Comparison of ENCODE assay signal across 11 cellular contexts in the genomic region with DNA sequence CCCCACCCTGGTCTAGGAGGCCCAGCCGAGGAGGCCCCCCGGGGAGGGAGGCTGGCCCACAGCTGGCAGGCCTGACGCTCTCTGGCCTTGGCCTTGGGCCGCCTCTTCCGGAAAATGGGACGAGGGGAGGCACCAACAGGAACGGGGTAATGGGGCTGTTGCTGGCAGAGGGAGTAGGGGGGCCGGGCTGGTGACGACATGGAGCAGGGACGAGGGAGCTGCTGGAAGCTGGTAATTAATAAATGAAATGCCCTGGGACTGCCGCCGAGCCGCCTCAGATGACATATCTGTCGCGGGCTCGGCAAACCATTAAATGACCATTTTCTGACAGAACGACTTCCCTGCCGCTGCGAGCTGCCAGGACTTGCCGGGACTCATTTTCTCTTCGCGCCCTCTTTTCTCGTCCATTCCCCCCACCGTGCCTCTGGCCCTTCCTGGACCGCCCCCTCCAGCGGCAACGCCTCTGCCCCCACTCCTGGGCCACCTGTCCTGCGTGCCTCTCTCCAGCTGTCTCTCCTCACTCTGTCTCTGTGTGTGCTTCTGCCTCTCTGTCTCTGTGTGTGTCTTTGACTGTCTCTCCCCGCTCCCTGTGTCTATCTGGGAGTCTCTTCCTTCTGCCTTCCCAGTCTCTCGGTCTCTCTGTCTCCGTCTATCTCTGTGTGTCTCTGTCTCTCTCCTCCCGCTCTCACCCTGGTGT.
A peak's percentile ranks its signal among the peaks of the same experiment; 100 is the strongest.
DNase-seq lines count a peak whose midpoint lies in the region; ATAC-seq, FAIRE-seq and TF ChIP-seq lines count a peak whose summit lies in the region.
"Had no signal": no experiment of that assay in that cellular context is flagged by ENCODE, and none has a peak within 500 bp of the region (broad histone marks: within the 10 kb centered on the region; RNA-seq: fewer than 3 reads in every experiment).

No MANE protein-coding gene starts in this region.

- no peak overlapping the region for H3K27ac ChIP-seq in thoracic aorta

- H3K36me3 ChIP-seq in mucosa of descending colon (ENCODE audit: low read depth) (no peaks in the 10 kb centered on the region), thoracic aorta (no peaks in the 10 kb centered on the region)

- H3K4me3 Mint-ChIP-seq in activated naive CD4-positive, alpha-beta T cell treated with anti-CD3 and anti-CD28 coated beads for 36 hours: no peak overlapping the region
- H3K4me3 Mint-ChIP-seq: stimulated activated naive CD8-positive, alpha-beta T cell treated with anti-CD3 and anti-CD28 coated beads, Interleukin-15, Interleukin-2, amounts not matched to agents 100 ng/mL and 50 ng/mL, for 24 hours had no signal

- no peaks in the 10 kb centered on the region for H3K9me3 ChIP-seq in mucosa of descending colon
- H3K9me3 ChIP-seq in thoracic aorta: no peaks in the 10 kb centered on the region

- H3K36me3 Mint-ChIP-seq in activated naive CD4-positive, alpha-beta T cell treated with anti-CD3 and anti-CD28 coated beads for 36 hours (ENCODE audit: low read depth): no peaks in the 10 kb centered on the region

- no peaks in the 10 kb centered on the region for H3K4me1 ChIP-seq in mucosa of descending colon (ENCODE audit: low read depth)
- H3K4me1 ChIP-seq in thoracic aorta (ENCODE audit: control insufficient read depth in 1 of 2, low read depth in 2 of 2): peaks cover 0 to 11% of the 10 kb centered on the region in 2 donors

- CTCF ChIA-PET in activated naive CD4-positive, alpha-beta T cell treated with anti-CD3 and anti-CD28 coated beads for 36 hours (lab: Charles Lee): interaction anchor here (0.7 kb wide), 1 partner anchor 90 kb away, joined by 4 read pairs; no protein-coding TSS in a partner anchor

- peaks cover 19% of the 10 kb centered on the region for H3K27me3 Mint-ChIP-seq in activated naive CD4-positive, alpha-beta T cell treated with anti-CD3 and anti-CD28 coated beads for 36 hours (ENCODE audit: low read depth)

- intact Hi-C loops in mucosa of descending colon (cut with DNase I, micrococcal nuclease): no loop called here
- intact Hi-C loops in activated naive CD4-positive, alpha-beta T cell treated with anti-CD3 and anti-CD28 coated beads for 36 hours (cut with micrococcal nuclease): no loop called here

- ATAC-seq in mucosa of descending colon: peak; percentile 38
- ATAC-seq in thoracic aorta (ENCODE audit: insufficient number of reproducible peaks, low FRiP score, low read depth): no peak

- FAIRE-seq in GM19239 (lab: Jason Lieb, UNC): no peak

- peak overlapping the region; percentile 10 for H3K4me3 ChIP-seq in epithelial cell of esophagus (ENCODE audit: low read length)
- no peak overlapping the region for H3K4me3 ChIP-seq in mucosa of descending colon
- H3K4me3 ChIP-seq in thoracic aorta: peak overlapping the region; percentile 67

- H3K9me3 Mint-ChIP-seq in activated naive CD4-positive, alpha-beta T cell treated with anti-CD3 and anti-CD28 coated beads for 36 hours: no peaks in the 10 kb centered on the region
- H3K9me3 Mint-ChIP-seq: stimulated activated naive CD8-positive, alpha-beta T cell treated with anti-CD3 and anti-CD28 coated beads, Interleukin-15, Interleukin-2, amounts not matched to agents 100 ng/mL and 50 ng/mL, for 24 hours had no signal

- DNase-seq in NCI-H2227 (lab: John Stamatoyannopoulos, UW; ENCODE audit: unreplicated experiment): peak; percentile 12
- no peak for DNase-seq in NCI-H2227 treated with DMSO at 0.1 percent for 48 hours (lab: John Stamatoyannopoulos, UW)
- peak; percentile 5 for DNase-seq in epithelial cell of esophagus (ENCODE audit: low read depth)
- DNase-seq in mucosa of descending colon: no peak
- no peak for DNase-seq in thoracic aorta (ENCODE audit: low spot score)
- DNase-seq in activated naive CD4-positive, alpha-beta T cell treated with anti-CD3 and anti-CD28 coated beads for 36 hours: no peak
- DNase-seq in dermis blood vessel endothelial cell: no peak
- DNase-seq in GM19239 (ENCODE audit: insufficient read length, low spot score): no peak
- DNase-seq: NCI-H446, T1000 had no signal

- no peak for TF ChIP-seq CTCF in epithelial cell of esophagus (IDR thresholded peaks at IDR 0.05; ENCODE audit: insufficient read depth, low read depth, low read length, missing control alignments)
- TF ChIP-seq CTCF in mucosa of descending colon (IDR thresholded peaks at IDR 0.05): no peak
- no peak for TF ChIP-seq CTCF in thoracic aorta (IDR thresholded peaks at IDR 0.05)

- peaks cover 4% of the 10 kb centered on the region for H3K4me1 Mint-ChIP-seq in activated naive CD4-positive, alpha-beta T cell treated with anti-CD3 and anti-CD28 coated beads for 36 hours (ENCODE audit: low read depth)

- no peak overlapping the region for H3K27ac Mint-ChIP-seq in activated naive CD4-positive, alpha-beta T cell treated with anti-CD3 and anti-CD28 coated beads for 36 hours
- H3K27ac Mint-ChIP-seq: stimulated activated naive CD8-positive, alpha-beta T cell treated with anti-CD3 and anti-CD28 coated beads, Interleukin-15, Interleukin-2, amounts not matched to agents 100 ng/mL and 50 ng/mL, for 24 hours had no signal

- H3K27me3 ChIP-seq in thoracic aorta (replicated peaks; ENCODE audit: insufficient read depth): no peaks in the 10 kb centered on the region

Comparison
In these comparisons a context has a peak if more than half of its experiments do, and no peak if none do; other contexts are left out.
1. DNase-seq: peak in NCI-H2227 (single experiment) and epithelial cell of esophagus (single experiment); none in NCI-H2227 treated with DMSO at 0.1 percent for 48 hours (single experiment), mucosa of descending colon (0 of 3), thoracic aorta (single experiment), activated naive CD4-positive, alpha-beta T cell treated with anti-CD3 and anti-CD28 coated beads for 36 hours (single experiment), dermis blood vessel endothelial cell (single experiment) and GM19239 (single experiment).